Comparison of ENCODE assay signal across 1 cellular context in the genomic region with DNA sequence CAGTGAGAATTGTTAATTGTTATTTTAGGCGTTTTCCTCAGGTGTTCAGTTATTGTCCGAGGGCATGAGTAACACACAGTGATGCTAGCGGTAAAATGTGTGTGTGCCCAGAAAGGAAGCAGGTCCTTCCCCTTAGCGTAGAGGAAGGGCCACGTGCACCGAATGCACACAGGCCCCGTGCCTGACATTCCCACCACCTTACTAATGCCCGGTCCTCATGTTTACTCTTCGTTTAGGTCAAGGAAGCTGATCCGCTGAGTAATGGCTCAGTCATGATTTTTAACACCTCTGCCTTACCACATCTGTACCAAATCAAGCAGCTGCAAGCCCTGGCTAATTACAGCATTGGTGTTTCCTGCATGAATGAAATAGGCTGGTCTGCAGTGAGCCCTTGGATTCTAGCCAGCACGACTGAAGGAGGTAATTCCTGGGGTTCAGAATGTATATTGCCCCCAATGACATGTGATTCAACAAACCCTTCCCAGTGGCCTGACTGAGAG.
TF ChIP-seq lines count a peak whose summit lies in the region.

No MANE protein-coding gene starts in this region.

TF ChIP-seq in HCT116, 20 proteins besides CTCF, POLR2A, EP300 and RAD21 (continued from another document):
- TF ChIP-seq, protein P1, sequence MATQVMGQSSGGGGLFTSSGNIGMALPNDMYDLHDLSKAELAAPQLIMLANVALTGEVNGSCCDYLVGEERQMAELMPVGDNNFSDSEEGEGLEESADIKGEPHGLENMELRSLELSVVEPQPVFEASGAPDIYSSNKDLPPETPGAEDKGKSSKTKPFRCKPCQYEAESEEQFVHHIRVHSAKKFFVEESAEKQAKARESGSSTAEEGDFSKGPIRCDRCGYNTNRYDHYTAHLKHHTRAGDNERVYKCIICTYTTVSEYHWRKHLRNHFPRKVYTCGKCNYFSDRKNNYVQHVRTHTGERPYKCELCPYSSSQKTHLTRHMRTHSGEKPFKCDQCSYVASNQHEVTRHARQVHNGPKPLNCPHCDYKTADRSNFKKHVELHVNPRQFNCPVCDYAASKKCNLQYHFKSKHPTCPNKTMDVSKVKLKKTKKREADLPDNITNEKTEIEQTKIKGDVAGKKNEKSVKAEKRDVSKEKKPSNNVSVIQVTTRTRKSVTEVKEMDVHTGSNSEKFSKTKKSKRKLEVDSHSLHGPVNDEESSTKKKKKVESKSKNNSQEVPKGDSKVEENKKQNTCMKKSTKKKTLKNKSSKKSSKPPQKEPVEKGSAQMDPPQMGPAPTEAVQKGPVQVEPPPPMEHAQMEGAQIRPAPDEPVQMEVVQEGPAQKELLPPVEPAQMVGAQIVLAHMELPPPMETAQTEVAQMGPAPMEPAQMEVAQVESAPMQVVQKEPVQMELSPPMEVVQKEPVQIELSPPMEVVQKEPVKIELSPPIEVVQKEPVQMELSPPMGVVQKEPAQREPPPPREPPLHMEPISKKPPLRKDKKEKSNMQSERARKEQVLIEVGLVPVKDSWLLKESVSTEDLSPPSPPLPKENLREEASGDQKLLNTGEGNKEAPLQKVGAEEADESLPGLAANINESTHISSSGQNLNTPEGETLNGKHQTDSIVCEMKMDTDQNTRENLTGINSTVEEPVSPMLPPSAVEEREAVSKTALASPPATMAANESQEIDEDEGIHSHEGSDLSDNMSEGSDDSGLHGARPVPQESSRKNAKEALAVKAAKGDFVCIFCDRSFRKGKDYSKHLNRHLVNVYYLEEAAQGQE (IDR thresholded peaks at IDR 0.05; ENCODE audit: low read depth): no peak
- peak; percentile 99 for TF ChIP-seq SP1 (IDR thresholded peaks at IDR 0.05; ENCODE audit: low read depth)
- TF ChIP-seq FOSL1 (IDR thresholded peaks at IDR 0.05; ENCODE audit: low read depth): peak; percentile 99
- TF ChIP-seq TCF7L2 (IDR thresholded peaks at IDR 0.05; ENCODE audit: borderline replicate concordance, extremely low read depth, insufficient read depth, insufficient read length): peak; percentile 92
- no peak for TF ChIP-seq ZNF274 (IDR thresholded peaks at IDR 0.05; ENCODE audit: low read depth, low read length)
